Comparison of ENCODE assay signal across 5 cellular contexts in the genomic region with DNA sequence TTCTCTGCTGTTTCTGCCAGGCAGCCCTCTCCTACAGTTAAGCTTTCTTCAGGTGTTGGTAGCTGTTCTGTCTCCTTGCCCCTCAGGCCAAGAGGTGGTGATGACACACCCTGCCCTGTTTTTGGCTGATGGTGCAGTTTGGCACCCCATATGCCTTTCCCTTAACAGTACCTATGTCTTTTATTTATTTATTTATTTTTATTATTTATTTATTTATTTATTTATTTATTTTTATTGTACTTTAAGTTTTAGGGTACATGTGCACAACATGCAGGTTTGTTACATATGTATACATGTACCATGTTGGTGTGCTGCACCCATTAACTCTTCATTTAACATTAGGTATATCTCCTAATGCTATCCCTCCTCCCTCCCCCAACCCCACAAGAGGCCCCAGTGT.
DNase-seq lines count a peak whose midpoint lies in the region; ATAC-seq, FAIRE-seq and TF ChIP-seq lines count a peak whose summit lies in the region.
"Not testable (repeated sequence)": the region's sequence is repeated elsewhere in the genome, so short reads cannot be mapped to it uniquely, and the experiment has no call there.

No MANE protein-coding gene starts in this region.

- not testable (repeated sequence) for H3K4ac ChIP-seq in neuronal stem cell (ENCODE audit: low read length)

- not testable (repeated sequence) for H3K4me3 ChIP-seq in A549; HEK293 (ENCODE audit: low read depth, low read length); HepG2 (replicated peaks in 1 of 3; ENCODE audit: insufficient read depth in 1 of 3, low read depth in 2 of 3, low read length in 3 of 3); neuronal stem cell (ENCODE audit: low read length in 2 of 2)

- not testable (repeated sequence) for H3K4me1 Mint-ChIP-seq in WTC11

- not testable (repeated sequence) for H3K9me3 Mint-ChIP-seq in WTC11

- not testable (repeated sequence) for H3K18ac ChIP-seq in neuronal stem cell (ENCODE audit: low read length)

- DNase-seq in A549 (ENCODE audit: low read depth in 1 of 2, low spot score in 1 of 2); WTC11 (ENCODE audit: low spot score); HepG2 (ENCODE audit: low spot score); neuronal stem cell (ENCODE audit: low spot score): not testable (repeated sequence)

- CTCF ChIA-PET in A549 (lab: Yijun Ruan, JAX); HEK293 (lab: Yijun Ruan, JAX); WTC11 (lab: Charles Lee); HepG2 (lab: Yijun Ruan, JAX; ENCODE audit: low intra/inter-chr PET ratio, low total read pairs): not testable (repeated sequence)

- not testable (repeated sequence) for TF ChIP-seq RAD21 in A549 (conservative IDR thresholded peaks at IDR 0.05 in 1 of 2, IDR thresholded peaks at IDR 0.05 in 1 of 2); HepG2 (CRISPR knock-in tag; IDR thresholded peaks at IDR 0.05)

- not testable (repeated sequence) for H3K27ac Mint-ChIP-seq in WTC11

- not testable (repeated sequence) for H3K27ac ChIP-seq in A549; HEK293 (ENCODE audit: extremely low read depth, low read depth, low read length); HepG2 (ENCODE audit: extremely low read length, insufficient read depth, low read length); neuronal stem cell (replicated peaks; ENCODE audit: low read length)

- peak overlapping the region; percentile 7 for H2AK5ac ChIP-seq in neuronal stem cell (ENCODE audit: low read depth, low read length)

- not testable (repeated sequence) for TF ChIP-seq CTCF in A549 (IDR thresholded peaks at IDR 0.05); HEK293 (tag by site-specific recombination; IDR thresholded peaks at IDR 0.05); WTC11 (IDR thresholded peaks at IDR 0.05); HepG2 (CRISPR knock-in tag; IDR thresholded peaks at IDR 0.05)

- not testable (repeated sequence) for H4K20me1 ChIP-seq in HepG2 (ENCODE audit: insufficient read depth, low read length)

- not testable (repeated sequence) for H3K27me3 Mint-ChIP-seq in WTC11 (ENCODE audit: low read depth)

- not testable (repeated sequence) for H2BK120ac ChIP-seq in neuronal stem cell (ENCODE audit: low read depth, low read length)

- not testable (repeated sequence) for H3K4me3 Mint-ChIP-seq in WTC11

- not testable (repeated sequence) for H3K9me3 ChIP-seq in A549; HEK293 (ENCODE audit: control insufficient read depth, insufficient read depth, low read depth, low read length); HepG2 (ENCODE audit: low read length); neuronal stem cell (replicated peaks in 1 of 2; ENCODE audit: control insufficient read depth in 2 of 2, insufficient read depth in 1 of 2, low read depth in 1 of 2, low read length in 2 of 2)

- not testable (repeated sequence) for FAIRE-seq in A549 (lab: Jason Lieb, UNC); HepG2 (lab: Jason Lieb, UNC)

- not testable (repeated sequence) for H2AFZ ChIP-seq in HepG2 (ENCODE audit: low read length); neuronal stem cell (ENCODE audit: low read length)

- not testable (repeated sequence) for H2BK15ac ChIP-seq in neuronal stem cell (ENCODE audit: low read length)

- H3K14ac ChIP-seq in neuronal stem cell (ENCODE audit: low read length): not testable (repeated sequence)

- H2BK12ac ChIP-seq in neuronal stem cell (ENCODE audit: low read length): not testable (repeated sequence)

- H3K79me1 ChIP-seq in neuronal stem cell (ENCODE audit: low read depth, low read length): not testable (repeated sequence)

- not testable (repeated sequence) for H3K36me3 ChIP-seq in HEK293 (ENCODE audit: control insufficient read depth in 2 of 2, insufficient read depth in 1 of 2, low read length in 2 of 2); HepG2 (replicated peaks in 1 of 2; ENCODE audit: control insufficient read depth in 1 of 2, insufficient read depth in 2 of 2, low read length in 2 of 2); neuronal stem cell (replicated peaks in 1 of 2; ENCODE audit: control insufficient read depth in 2 of 2, insufficient read depth in 2 of 2, low read length in 2 of 2)

- intact Hi-C loops in HepG2 (cut with micrococcal nuclease; ENCODE audit: unreplicated experiment): not testable (repeated sequence)

- H3K9ac ChIP-seq in HepG2 (ENCODE audit: insufficient read depth, low read depth, low read length); neuronal stem cell (ENCODE audit: low read depth, low read length, poor library complexity): not testable (repeated sequence)

- TF ChIP-seq EP300 in A549 (IDR thresholded peaks at IDR 0.05); HepG2 (IDR thresholded peaks at IDR 0.05; ENCODE audit: low read depth in 2 of 2, low read length in 2 of 2); HepG2 (CRISPR knock-in tag; IDR thresholded peaks at IDR 0.05; ENCODE audit: borderline replicate concordance): not testable (repeated sequence)

- POLR2A ChIA-PET in A549 (lab: Yijun Ruan, JAX); HEK293 (lab: Yijun Ruan, JAX); WTC11 (lab: Charles Lee); HepG2 (lab: Yijun Ruan, JAX): not testable (repeated sequence)

- not testable (repeated sequence) for ATAC-seq in A549, WTC11, HepG2

- BruUV-seq in HepG2 (replicated peaks; lab: Mats Ljungman, UMichigan): not testable (repeated sequence)

- not testable (repeated sequence) for H3K4me1 ChIP-seq in A549; HEK293 (ENCODE audit: control insufficient read depth, insufficient read depth, low read length); HepG2 (ENCODE audit: insufficient read depth, low read length); neuronal stem cell (ENCODE audit: control insufficient read depth in 2 of 2, insufficient read depth in 1 of 2, low read depth in 1 of 2, low read length in 2 of 2)

- TF ChIP-seq POLR2A in A549 (IDR thresholded peaks at IDR 0.05; ENCODE audit: low read length); HepG2 (IDR thresholded peaks at IDR 0.05; ENCODE audit: insufficient read depth in 1 of 2, low read depth in 2 of 2, low read length in 2 of 2): not testable (repeated sequence)

- not testable (repeated sequence) for H4K8ac ChIP-seq in neuronal stem cell (ENCODE audit: low read depth, low read length)

- H3K36me3 Mint-ChIP-seq in WTC11: not testable (repeated sequence)

- in situ Hi-C loops in HepG2 (cut with HindIII; ENCODE audit: extremely low pct_ligation_motif_present, low pct_unique_long_range_greater_than_20kb): not testable (repeated sequence)

- not testable (repeated sequence) for H3K23ac ChIP-seq in neuronal stem cell (ENCODE audit: low read depth, low read length, poor library complexity)

- H2BK5ac ChIP-seq in neuronal stem cell (ENCODE audit: low read length): not testable (repeated sequence)

- not testable (repeated sequence) for H3K27me3 ChIP-seq in HepG2 (ENCODE audit: control insufficient read depth in 1 of 2, insufficient read depth in 2 of 2, low read length in 2 of 2); neuronal stem cell (ENCODE audit: control insufficient read depth in 3 of 3, insufficient read depth in 3 of 3, low read depth in 1 of 3, low read length in 3 of 3)

- not testable (repeated sequence) for H4K91ac ChIP-seq in neuronal stem cell (ENCODE audit: low read depth, low read length, poor library complexity)

- not testable (repeated sequence) for H3K79me2 ChIP-seq in HepG2 (ENCODE audit: insufficient read depth, low read length)

- not testable (repeated sequence) for H3K4me2 ChIP-seq in A549; HepG2 (ENCODE audit: low read depth, low read length); neuronal stem cell (ENCODE audit: insufficient read depth, low read length, poor library complexity, severe bottlenecking)

TF ChIP-seq in A549, 52 proteins besides CTCF, POLR2A, EP300 and RAD21:
- peak; percentile 22; the same call in 1 of the 2 replicates for TF ChIP-seq ZC3H11A (IDR thresholded peaks at IDR 0.05)

TF ChIP-seq in HEK293, 187 proteins besides CTCF, POLR2A, EP300 and RAD21 (continues in another document):
- TF ChIP-seq ZNF433 (tag by site-specific recombination; IDR thresholded peaks at IDR 0.05; ENCODE audit: low read depth) (0 out of 2 replicates have a peak, but pooled peaks have one; percentile 24), ZNF555 (tag by site-specific recombination; conservative IDR thresholded peaks at IDR 0.05) (peak; percentile 67), ZNF140 (tag by site-specific recombination; IDR thresholded peaks at IDR 0.05) (peak; percentile 64; the same call in 1 of the 2 replicates), ZBTB8A (tag by site-specific recombination; IDR thresholded peaks at IDR 0.05) (peak; percentile 51; the same call in 1 of the 2 replicates)

TF ChIP-seq in WTC11, 78 proteins besides CTCF, POLR2A, EP300 and RAD21:
- TF ChIP-seq HMGA2 (CRISPR knock-in tag; IDR thresholded peaks at IDR 0.05): peak; percentile 50

TF ChIP-seq in HepG2, 621 proteins besides CTCF, POLR2A, EP300 and RAD21:
- TF ChIP-seq CREB1 (IDR thresholded peaks at IDR 0.05): 0 out of 2 replicates have a peak, but pooled peaks have one; percentile 4
- not testable (repeated sequence) for TF ChIP-seq CREB1 (CRISPR knock-in tag; IDR thresholded peaks at IDR 0.05)
